8 cellular contexts compared by ENCODE assay signal in genomic region chr1:109548321-109549267, GRCh38. TPM values are rescaled to one million over a fixed set of nuclear protein-coding genes. Genes with fewer than 3 reads are reported as not detected.
A peak's percentile ranks its signal among the peaks of the same experiment; 100 is the strongest.
DNase-seq lines count a peak whose midpoint lies in the region; ATAC-seq lines count a peak whose summit lies in the region.

Gene GNAI3, plus strand, starts transcription at chr1:109548615. Its CDS starts 106 bp downstream, at chr1:109548721.

- peak; percentile 91 for ATAC-seq in GM19351 (IDR thresholded peaks at IDR 0.05; ENCODE audit: unreplicated experiment)
- peak; percentile 85 for ATAC-seq in HG03520 (IDR thresholded peaks at IDR 0.05; ENCODE audit: unreplicated experiment)
- ATAC-seq in left colon: peak; percentile 94

- POLR2A ChIA-PET in activated CD4-positive, alpha-beta T cell treated with anti-CD3 and anti-CD28 coated beads, Interleukin-2, amount 10 ng/mL, durations not matched to agents 7 days and 5 days (lab: Charles Lee): interaction anchor here (0.8 to 1.1 kb wide), 2 partner anchors 71 to 72 kb away, joined by 3 to 4 read pairs; partner anchors contain the start of genes AMPD2 and GNAT2

- peak within 1 kb of the TSS; percentile 98 for H3K27ac Mint-ChIP-seq in activated CD4-positive, alpha-beta T cell treated with anti-CD3 and anti-CD28 coated beads, Interleukin-2, amount 10 ng/mL, durations not matched to agents 7 days and 5 days

- H3K9me3 Mint-ChIP-seq in activated CD4-positive, alpha-beta T cell treated with anti-CD3 and anti-CD28 coated beads, Interleukin-2, amount 10 ng/mL, durations not matched to agents 7 days and 5 days: no peaks in the 10 kb centered on the region

- H3K27me3 Mint-ChIP-seq in activated CD4-positive, alpha-beta T cell treated with anti-CD3 and anti-CD28 coated beads, Interleukin-2, amount 10 ng/mL, durations not matched to agents 7 days and 5 days: no peaks in the 10 kb centered on the region

- peak; percentile 60 to 95 (median 92) for DNase-seq in C1 segment of cervical spinal cord (lab: John Stamatoyannopoulos, UW)
- peak; percentile 95 for DNase-seq in NCI-H526 treated with DMSO at 0.1 percent for 48 hours (lab: John Stamatoyannopoulos, UW)
- DNase-seq in activated CD4-positive, alpha-beta T cell treated with anti-CD3 and anti-CD28 coated beads, Interleukin-2, amount 10 ng/mL, durations not matched to agents 7 days and 5 days: peak; percentile 98
- DNase-seq in cortex of kidney (lab: John Stamatoyannopoulos, UW): peak; percentile 29
- peak; percentile 98 for DNase-seq in left colon
- peak; percentile 86 to 93 for DNase-seq in stimulated activated CD4-positive, alpha-beta T cell treated with anti-CD3 and anti-CD28 coated beads, Interleukin-1b, Interleukin-23, amount 100 ng/mL, for 4 hours (ENCODE audit: low read depth in 2 of 2)

- CTCF ChIA-PET in activated CD4-positive, alpha-beta T cell treated with anti-CD3 and anti-CD28 coated beads, Interleukin-2, amount 10 ng/mL, durations not matched to agents 7 days and 5 days (lab: Charles Lee): interaction anchor here (1.1 to 3.1 kb wide), 12 partner anchors 9 to 463 kb away, joined by 3 to 19 read pairs (median 6); partner anchors contain the start of genes AHCYL1 and GPR61

- intact Hi-C loops in left colon (cut with DNase I, micrococcal nuclease): loop anchor here in 1 of 2 donors (5.0 to 10.0 kb wide), 2 partner anchors 94 to 436 kb away; partner anchors contain the start of gene AHCYL1

- peaks cover 10% of the 10 kb centered on the region for H3K36me3 Mint-ChIP-seq in activated CD4-positive, alpha-beta T cell treated with anti-CD3 and anti-CD28 coated beads, Interleukin-2, amount 10 ng/mL, durations not matched to agents 7 days and 5 days (ENCODE audit: low read depth)

- H3K4me1 Mint-ChIP-seq in activated CD4-positive, alpha-beta T cell treated with anti-CD3 and anti-CD28 coated beads, Interleukin-2, amount 10 ng/mL, durations not matched to agents 7 days and 5 days: peaks cover 49% of the 10 kb centered on the region

- H3K4me3 Mint-ChIP-seq in activated CD4-positive, alpha-beta T cell treated with anti-CD3 and anti-CD28 coated beads, Interleukin-2, amount 10 ng/mL, durations not matched to agents 7 days and 5 days: peak within 1 kb of the TSS; percentile 96

RNA-seq across cellular contexts. Expression of gene GNAI3, which starts in this region (rescaled TPM):
- total RNA-seq in activated CD4-positive, alpha-beta T cell treated with anti-CD3 and anti-CD28 coated beads, Interleukin-2, amount 10 ng/mL, durations not matched to agents 7 days and 5 days: 1 to 10 TPM; 8.8 to 9.7 TPM
- 1 to 10 TPM; 7.0 to 7.7 TPM for total RNA-seq in left colon

Comparison
In these comparisons a context has a peak if more than half of its experiments do, and no peak if none do; other contexts are left out.
1. Peak in every context shown above with its lines: DNase-seq and ATAC-seq.
2. DNase-seq: peak in every context shown above with its lines; median percentile 98 in activated CD4-positive, alpha-beta T cell treated with anti-CD3 and anti-CD28 coated beads, Interleukin-2, amount 10 ng/mL, durations not matched to agents 7 days and 5 days; 98 in left colon; 95 in NCI-H526 treated with DMSO at 0.1 percent for 48 hours; 92 in C1 segment of cervical spinal cord; 90 in stimulated activated CD4-positive, alpha-beta T cell treated with anti-CD3 and anti-CD28 coated beads, Interleukin-1b, Interleukin-23, amount 100 ng/mL, for 4 hours; 29 in cortex of kidney.